Comparison of ENCODE assay signal across 8 cellular contexts in genomic region chr21:17688912-17689874, GRCh38.
DNase-seq lines count a peak whose midpoint lies in the region; ATAC-seq and TF ChIP-seq lines count a peak whose summit lies in the region.

No MANE protein-coding gene starts in this region.

- H3K4me3 ChIP-seq in GM06990 (replicated peaks; ENCODE audit: low read depth, low read length): no peak overlapping the region

- peak; percentile 83 for ATAC-seq in foreskin keratinocyte
- ATAC-seq in HG03280 (IDR thresholded peaks at IDR 0.05; ENCODE audit: unreplicated experiment): no peak
- ATAC-seq in GM19023 (IDR thresholded peaks at IDR 0.05; ENCODE audit: unreplicated experiment): no peak

- TF ChIP-seq CTCF in GM06990 (IDR thresholded peaks at IDR 0.05; ENCODE audit: insufficient read depth, low read length, poor library complexity, severe bottlenecking) (peak; percentile 52), foreskin keratinocyte (conservative IDR thresholded peaks at IDR 0.05) (peak; percentile 80)

- H3K27ac ChIP-seq in foreskin keratinocyte: peak overlapping the region; percentile 89

- H3K27me3 ChIP-seq in GM06990 (replicated peaks; ENCODE audit: control insufficient read depth, insufficient read depth, low read length): no peaks in the 10 kb centered on the region
- no peaks in the 10 kb centered on the region for H3K27me3 ChIP-seq in foreskin keratinocyte

- H3K4me1 ChIP-seq in foreskin keratinocyte: peaks cover 23% of the 10 kb centered on the region

- no peaks in the 10 kb centered on the region for H3K36me3 ChIP-seq in GM06990 (ENCODE audit: control insufficient read depth, insufficient read depth, low read length)

- peak; percentile 37 for DNase-seq in GM06990 (ENCODE audit: extremely low read depth, insufficient read length)
- peak; percentile 99 for DNase-seq in NCI-H69 (lab: John Stamatoyannopoulos, UW)
- DNase-seq in activated T-cell treated with anti-CD3 and anti-CD28 coated beads for 4 hours: peak; percentile 24
- peak; percentile 94 to 98 for DNase-seq in foreskin keratinocyte
- peak; percentile 28 to 42 for DNase-seq in stimulated activated CD4-positive, alpha-beta T cell treated with anti-CD3 and anti-CD28 coated beads, Interleukin-12 subunit alpha, Interleukin-12 subunit beta, amount 100 ng/mL, for 24 hours (ENCODE audit: low read depth in 2 of 2)
- DNase-seq in D341Med (ENCODE audit: low spot score): no peak
